8 cellular contexts compared by ENCODE assay signal in genomic region chr6:26660096-26660425, GRCh38. TPM values are rescaled to one million over a fixed set of nuclear protein-coding genes. Genes with fewer than 3 reads are reported as not detected.
DNase-seq lines count a peak whose midpoint lies in the region; ATAC-seq and TF ChIP-seq lines count a peak whose summit lies in the region.

No MANE protein-coding gene starts in this region.

- H3K27ac Mint-ChIP-seq in naive B cell: peak overlapping the region in 5 of 6 donors; percentile 34 to 88 (median 66)

- DNase-seq in stimulated activated CD4-positive, alpha-beta T cell treated with anti-CD3 and anti-CD28 coated beads, Interleukin-15, amount 100 ng/mL, for 24 hours: peak; percentile 17
- DNase-seq in stimulated activated CD4-positive, alpha-beta T cell treated with anti-CD3 and anti-CD28 coated beads, Interleukin-4, amount 100 ng/mL, for 4 hours: no peak
- no peak for DNase-seq in Peyer's patch
- no peak for DNase-seq in effector memory CD4-positive, alpha-beta T cell
- DNase-seq in naive B cell: no peak
- no peak for DNase-seq in GF-D8 (lab: John Stamatoyannopoulos, UW)
- DNase-seq in UCSD-AML1 (lab: John Stamatoyannopoulos, UW; ENCODE audit: unreplicated experiment): no peak

- H3K4me1 Mint-ChIP-seq in naive B cell: peaks cover 30 to 31% (median 31%) of the 10 kb centered on the region in 3 donors

- peak in 4 of 6 experiments; percentile 9 to 44 (median 24) for TF ChIP-seq CTCF in Peyer's patch (IDR thresholded peaks at IDR 0.05)

- peaks cover 0 to 10% (median 0%) of the 10 kb centered on the region in 3 donors for H3K36me3 ChIP-seq in Peyer's patch
- H3K36me3 ChIP-seq in effector memory CD4-positive, alpha-beta T cell (ENCODE audit: control insufficient read depth, insufficient read depth, low read length): no peaks in the 10 kb centered on the region

- H3K36me3 Mint-ChIP-seq in naive B cell: peaks cover 8 to 14% of the 10 kb centered on the region in 2 donors

- H3K9me3 ChIP-seq in Peyer's patch: no peaks in the 10 kb centered on the region
- no peaks in the 10 kb centered on the region for H3K9me3 ChIP-seq in effector memory CD4-positive, alpha-beta T cell (ENCODE audit: control insufficient read depth, low read length)

- H3K9me3 Mint-ChIP-seq in naive B cell: peaks cover 0 to 3% (median 0%) of the 10 kb centered on the region in 7 donors

- H3K4me3 ChIP-seq in Peyer's patch: peak overlapping the region; percentile 47 to 88 (median 61)
- peak overlapping the region; percentile 87 for H3K4me3 ChIP-seq in effector memory CD4-positive, alpha-beta T cell (ENCODE audit: insufficient read depth, low read depth, low read length, poor library complexity, severe bottlenecking)

- peak overlapping the region; percentile 77 to 85 (median 80) for H3K27ac ChIP-seq in Peyer's patch
- H3K27ac ChIP-seq in effector memory CD4-positive, alpha-beta T cell (ENCODE audit: insufficient read depth, low read length, poor library complexity, severe bottlenecking): peak overlapping the region; percentile 30

- ATAC-seq in HG02852 (IDR thresholded peaks at IDR 0.05; ENCODE audit: unreplicated experiment) (peak; percentile 44), naive B cell (ENCODE audit: low read depth in 2 of 2) (peak; percentile 62)

- peaks cover 0 to 14% (median 3%) of the 10 kb centered on the region in 4 donors for H3K4me1 ChIP-seq in Peyer's patch
- H3K4me1 ChIP-seq in effector memory CD4-positive, alpha-beta T cell (ENCODE audit: control insufficient read depth, insufficient read depth, low read length, poor library complexity, severe bottlenecking): peaks cover 2% of the 10 kb centered on the region

- peaks cover 30 to 32% (median 31%) of the 10 kb centered on the region in 3 donors for H3K27me3 Mint-ChIP-seq in naive B cell

- H3K4me3 Mint-ChIP-seq in naive B cell: peak overlapping the region; percentile 77 to 95 (median 91)

- no peak for TF ChIP-seq POLR2A in Peyer's patch (IDR thresholded peaks at IDR 0.05)

- H3K27me3 ChIP-seq in Peyer's patch: no peaks in the 10 kb centered on the region
- H3K27me3 ChIP-seq in effector memory CD4-positive, alpha-beta T cell (replicated peaks; ENCODE audit: control insufficient read depth, insufficient read depth, low read length, poor library complexity, severe bottlenecking): peaks cover 5% of the 10 kb centered on the region

RNA-seq across cellular contexts. Expression of gene ZNF322, which starts 0.5 kb away (rescaled TPM):
- total RNA-seq in Peyer's patch: 10 to 100 TPM in 3 of 4 donors, 1 to 10 TPM in 1; 5.0 to 12.1 (median 10.6) TPM
- 10 to 100 TPM in 2 of 6 donors, 1 to 10 TPM in 4; 8.0 to 10.9 (median 9.0) TPM for polyA plus RNA-seq in naive B cell (ENCODE audit: low read depth in 6 of 6)
